8 cellular contexts compared by ENCODE assay signal in the genomic region with DNA sequence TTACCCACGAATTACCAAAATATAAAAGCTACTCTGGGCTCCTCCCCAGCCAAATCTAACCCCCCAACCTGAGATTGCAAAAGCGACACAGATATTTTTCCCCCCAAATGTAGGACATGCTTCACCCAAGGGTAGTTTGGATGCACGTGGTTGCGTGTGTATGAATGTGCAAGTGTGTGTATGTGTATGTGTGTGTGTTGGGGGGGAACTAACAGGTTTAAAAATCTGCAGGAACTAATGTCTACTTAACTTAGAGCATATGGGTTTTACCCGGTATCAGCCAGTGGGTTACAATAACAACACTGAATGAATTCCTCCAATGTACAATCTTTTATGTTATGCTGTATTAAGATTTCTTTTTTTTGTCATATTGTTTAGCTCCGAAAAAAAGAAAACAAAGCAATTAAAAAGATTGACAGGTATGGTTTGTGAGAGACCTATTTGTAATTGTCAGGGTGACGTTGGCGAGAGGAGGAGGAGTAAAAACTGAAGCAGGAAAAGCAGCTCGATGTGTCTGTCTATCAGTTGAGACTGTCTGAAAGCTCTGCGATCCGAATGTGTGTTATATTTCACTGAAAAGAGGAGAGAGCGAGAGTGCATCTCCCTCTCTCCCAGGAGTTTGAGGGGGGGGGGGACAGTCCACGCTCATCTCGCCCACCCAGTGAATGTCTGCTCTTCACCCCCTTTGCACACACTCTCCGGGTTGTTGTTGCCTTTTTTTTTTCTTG. TPM values are rescaled to one million over a fixed set of nuclear protein-coding genes. Genes with fewer than 3 reads are reported as not detected.
DNase-seq lines count a peak whose midpoint lies in the region; ATAC-seq and TF ChIP-seq lines count a peak whose summit lies in the region.

TSS of gene TSHZ1 (plus strand) at position 524 of the 728 bp plus-strand sequence. CDS start 1,080 bp downstream, outside the sequence.

- DNase-seq in NB4 (ENCODE audit: low read depth) (peak; percentile 90), SJSA1 (ENCODE audit: low read depth in 1 of 2, low spot score in 2 of 2) (peak; percentile 65 to 76), adrenal gland (peak; percentile 62 to 86 (median 75)), Right ventricle myocardium inferior (ENCODE audit: missing footprints) (no peak), omental fat pad (ENCODE audit: low spot score) (no peak)

- H3K27ac ChIP-seq in SJSA1, result peak within 1 kb of the TSS; percentile 87
- H3K27ac ChIP-seq in adrenal gland, result peak within 1 kb of the TSS; percentile 90 to 99 (median 93)

- ATAC-seq in HG02588 (IDR thresholded peaks at IDR 0.05; ENCODE audit: unreplicated experiment) (peak; percentile 33), Right ventricle myocardium inferior (peak; percentile 53), omental fat pad (ENCODE audit: low FRiP score) (peak; percentile 32), HG02970 (IDR thresholded peaks at IDR 0.05; ENCODE audit: low FRiP score, unreplicated experiment) (no peak)

- H3K4me3 ChIP-seq in GM12875 (ENCODE audit: low read depth, low read length) (peak within 1 kb of the TSS; percentile 88), NB4 (ENCODE audit: low read depth, low read length) (peak within 1 kb of the TSS; percentile 78), SJSA1 (peak within 1 kb of the TSS; percentile 95), adrenal gland (peak within 1 kb of the TSS; percentile 62 to 96 (median 78))

- H3K9me3 ChIP-seq in SJSA1 (replicated peaks), result no peaks in the 10 kb centered on the region
- H3K9me3 ChIP-seq in adrenal gland (replicated peaks in 1 of 3), result no peaks in the 10 kb centered on the region

- TF ChIP-seq CTCF in GM12875 (IDR thresholded peaks at IDR 0.05; ENCODE audit: borderline replicate concordance, insufficient read depth, low read depth, low read length) (no peak), NB4 (IDR thresholded peaks at IDR 0.05; ENCODE audit: low read depth, low read length) (no peak), adrenal gland (IDR thresholded peaks at IDR 0.05) (no peak), omental fat pad (IDR thresholded peaks at IDR 0.05) (no peak)

- WGBS in adrenal gland, 4 donors, result 0 to 2% (median 2%) methylated on average over 15 of the region's 15 CpGs

- TF ChIP-seq POLR2A in NB4 (IDR thresholded peaks at IDR 0.05; ENCODE audit: extremely low read depth, insufficient read length) (peak; percentile 41), adrenal gland (IDR thresholded peaks at IDR 0.05) (peak; percentile 49 to 89)

- H3K27me3 ChIP-seq in SJSA1 (replicated peaks) (no peaks in the 10 kb centered on the region), adrenal gland (no peaks in the 10 kb centered on the region)

- intact Hi-C loops in adrenal gland (cut with DNase I) (loop anchor here in 1 of 2 donors (5.0 kb wide), 1 partner anchor 37 kb away; no protein-coding TSS in a partner anchor), Right ventricle myocardium inferior (cut with DNase I) (loop anchor here (5.0 to 10.0 kb wide), 3 partner anchors 267 to 613 kb away; partner anchors contain the start of gene ZNF407)

- H3K4me1 ChIP-seq in SJSA1 (replicated peaks) (peaks cover 39% of the 10 kb centered on the region), adrenal gland (replicated peaks in 1 of 2) (peaks cover 20 to 45% of the 10 kb centered on the region in 2 donors)

- H3K36me3 ChIP-seq in SJSA1 (peaks cover 6% of the 10 kb centered on the region; the same call in 1 of the 2 replicates), adrenal gland (replicated peaks in 1 of 2) (no peaks in the 10 kb centered on the region)

RNA-seq across cellular contexts. Expression of gene TSHZ1, which starts in this region (rescaled TPM):
- 8.1 and 12.4 TPM in 2 replicates for total RNA-seq in SJSA1 (2014; rRNA removed; shearing (Covaris generic))
- total RNA-seq in adrenal gland (10 to 100 TPM; 10.2 to 25.0 (median 18.0) TPM), Right ventricle myocardium inferior (23.1 TPM), omental fat pad (10 to 100 TPM; 11.6 to 18.4 (median 13.7) TPM)
- 10 to 100 TPM in 1 of 3 donors, 1 to 10 TPM in 2; 6.8 to 10.1 (median 7.7) TPM for polyA plus RNA-seq in adrenal gland

Comparison
In these comparisons a context has a peak if more than half of its experiments do, and no peak if none do; other contexts are left out.
1. DNase-seq: peak in NB4 (single experiment), SJSA1 (2 of 2) and adrenal gland (7 of 7); none in Right ventricle myocardium inferior (single experiment) and omental fat pad (single experiment).
2. Peak in every context shown above with its lines, with median percentiles within 50 percentile points of each other: H3K4me3 ChIP-seq.